ENCODE assay signal across 7 cellular contexts in the genomic region with DNA sequence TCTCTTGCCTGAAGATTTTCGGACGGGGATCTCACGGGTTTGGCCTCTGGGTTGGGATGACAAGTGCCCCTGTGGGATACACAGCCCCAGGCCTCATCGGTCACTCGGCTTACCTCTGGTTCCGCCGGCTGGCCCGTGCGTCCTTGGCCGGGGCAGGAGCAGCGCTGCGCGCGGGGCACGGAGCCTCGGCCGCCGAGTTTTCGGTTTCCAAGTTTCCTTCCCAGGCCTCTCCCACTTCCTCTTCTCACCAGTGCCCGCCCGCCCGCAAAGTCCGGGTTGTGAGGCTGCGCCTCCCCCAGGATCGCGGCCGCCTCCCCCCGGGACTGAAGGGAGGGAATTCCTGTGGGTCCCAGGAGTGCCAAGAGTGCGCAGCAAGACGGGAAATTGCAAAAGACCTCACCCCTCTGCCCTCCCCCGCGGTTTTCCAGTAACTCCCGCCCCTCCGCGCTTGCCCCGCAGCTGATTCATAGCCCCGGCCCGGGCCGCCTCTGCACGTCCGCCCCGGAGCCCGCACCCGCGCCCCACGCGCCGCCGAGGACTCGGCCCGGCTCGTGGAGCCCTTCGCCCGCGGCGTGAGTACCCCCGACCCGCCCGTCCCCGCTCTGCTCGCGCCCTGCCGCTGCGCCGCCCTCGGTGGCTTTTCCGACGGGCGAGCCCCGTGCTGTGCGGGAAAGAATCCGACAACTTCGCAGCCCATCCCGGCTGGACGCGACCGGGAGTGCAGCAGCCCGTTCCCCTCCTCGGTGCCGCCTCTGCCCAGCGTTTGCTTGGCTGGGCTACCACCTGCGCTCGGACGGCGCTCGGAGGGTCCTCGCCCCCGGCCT. TPM values are rescaled to one million over a fixed set of nuclear protein-coding genes. Genes with fewer than 3 reads are reported as not detected.
DNase-seq lines count a peak whose midpoint lies in the region; ATAC-seq and TF ChIP-seq lines count a peak whose summit lies in the region.

Gene OSMR, plus strand, starts transcription at position 458 of the 824 bp plus-strand sequence. CDS start 23,033 bp downstream, outside the sequence.

- BruUV-seq in PC-9 (replicated peaks; lab: Mats Ljungman, UMichigan): no TSS peak

- POLR2A ChIA-PET in PC-9 (lab: Charles Lee; ENCODE audit: unreplicated experiment): interaction anchor here (1.0 kb wide), 1 partner anchor 26 kb away, joined by 8 read pairs; no protein-coding TSS in a partner anchor

- peaks cover 86% of the 10 kb centered on the region for H3K79me2 ChIP-seq in PC-9 (ENCODE audit: low read depth)

- no peaks in the 10 kb centered on the region for H3K36me3 Mint-ChIP-seq in dendritic cell treated with granulocyte-macrophage colony-stimulating factor and Interleukin-4, amounts not matched to agents 40 ng/mL and 50 ng/mL, for 4 days (ENCODE audit: low read depth)

- H4K20me1 ChIP-seq in PC-9 (ENCODE audit: insufficient read depth): no peaks in the 10 kb centered on the region

- H3K9me3 Mint-ChIP-seq in dendritic cell treated with granulocyte-macrophage colony-stimulating factor and Interleukin-4, amounts not matched to agents 40 ng/mL and 50 ng/mL, for 4 days: no peaks in the 10 kb centered on the region

- H3K4me1 ChIP-seq in PC-9 (replicated peaks; ENCODE audit: insufficient read depth): peaks cover 48% of the 10 kb centered on the region

- peaks cover 5% of the 10 kb centered on the region; the same call in 1 of the 2 replicates for H3K9me3 ChIP-seq in PC-9 (ENCODE audit: insufficient read depth, low read depth)

- H3K36me3 ChIP-seq in PC-9 (ENCODE audit: low read depth): peaks cover 38% of the 10 kb centered on the region

- H3K27me3 Mint-ChIP-seq in dendritic cell treated with granulocyte-macrophage colony-stimulating factor and Interleukin-4, amounts not matched to agents 40 ng/mL and 50 ng/mL, for 4 days: peaks cover 65% of the 10 kb centered on the region

- peaks cover 4% of the 10 kb centered on the region; the same call in 1 of the 2 replicates for H3F3A ChIP-seq in PC-9 (ENCODE audit: insufficient read depth, low read depth)

- peak within 1 kb of the TSS; percentile 79 for H3K4me3 Mint-ChIP-seq in dendritic cell treated with granulocyte-macrophage colony-stimulating factor and Interleukin-4, amounts not matched to agents 40 ng/mL and 50 ng/mL, for 4 days

- H3K4me3 ChIP-seq in PC-9: peak within 1 kb of the TSS; percentile 79

- ATAC-seq in left colon (peak; percentile 56), HG03039 (IDR thresholded peaks at IDR 0.05; ENCODE audit: unreplicated experiment) (no peak), HG03520 (IDR thresholded peaks at IDR 0.05; ENCODE audit: unreplicated experiment) (no peak)

- TF ChIP-seq CTCF in GM13976 (IDR thresholded peaks at IDR 0.05; ENCODE audit: borderline replicate concordance, control extremely low read depth, extremely low read depth, insufficient read depth, missing control alignments) (no peak), PC-9 (conservative IDR thresholded peaks at IDR 0.05) (no peak)

- DNase-seq in GM13976 (ENCODE audit: low spot score) (peak; percentile 41), PC-9 (peak; percentile 92 to 100), left colon (peak; percentile 62 to 80), smooth muscle cell of the brain vasculature (ENCODE audit: low read depth, low spot score) (peak; percentile 90)

- no peaks in the 10 kb centered on the region for H3K9me2 ChIP-seq in PC-9 (ENCODE audit: insufficient read depth)

- peaks cover 18% of the 10 kb centered on the region for H3K4me1 Mint-ChIP-seq in dendritic cell treated with granulocyte-macrophage colony-stimulating factor and Interleukin-4, amounts not matched to agents 40 ng/mL and 50 ng/mL, for 4 days (ENCODE audit: low read depth)

- in situ Hi-C loops in GM13976 (cut with MboI; ENCODE audit: low sequenced_read_pairs, unreplicated experiment): loop anchor here (25.0 kb wide), 1 partner anchor 242 kb away; no protein-coding TSS in a partner anchor

- H3K27me3 ChIP-seq in PC-9 (ENCODE audit: insufficient read depth, low read depth): no peaks in the 10 kb centered on the region

- H3K27ac Mint-ChIP-seq in dendritic cell treated with granulocyte-macrophage colony-stimulating factor and Interleukin-4, amounts not matched to agents 40 ng/mL and 50 ng/mL, for 4 days: no peak within 1 kb of the TSS

- intact Hi-C loops in PC-9 (cut with micrococcal nuclease; ENCODE audit: unreplicated experiment) (loop anchor here (1.0 to 10.0 kb wide), 8 partner anchors 9 to 1539 kb away; no protein-coding TSS in a partner anchor), left colon (cut with DNase I, micrococcal nuclease) (no loop called here)
- intact Hi-C loops in dendritic cell treated with granulocyte-macrophage colony-stimulating factor and Interleukin-4, amounts not matched to agents 40 ng/mL and 50 ng/mL, for 4 days (cut with micrococcal nuclease): no loop called here

- peak within 1 kb of the TSS; percentile 95 for H3K27ac ChIP-seq in PC-9

- peak within 1 kb of the TSS; percentile 92 for H3K4me2 ChIP-seq in PC-9

- H2AFZ ChIP-seq in PC-9: peak within 1 kb of the TSS; percentile 94

- CTCF ChIA-PET in PC-9 (lab: Charles Lee): interaction anchor here (0.6 to 1.5 kb wide), 4 partner anchors 26 to 404 kb away, joined by 4 to 9 read pairs (median 4); no protein-coding TSS in a partner anchor

RNA-seq across cellular contexts. Expression of gene OSMR, which starts in this region (rescaled TPM):
- total RNA-seq in PC-9 (2021): 45.3 and 65.4 TPM in 2 replicates
- total RNA-seq in left colon: 1 to 10 TPM; 4.6 to 6.9 TPM

Comparison
In these comparisons a context has a peak if more than half of its experiments do, and no peak if none do; other contexts are left out.
1. DNase-seq: peak in every context shown above with its lines; median percentile 96 in PC-9; 90 in smooth muscle cell of the brain vasculature; 71 in left colon; 41 in GM13976.